ENCODE assay signal across 14 cellular contexts in the genomic region with DNA sequence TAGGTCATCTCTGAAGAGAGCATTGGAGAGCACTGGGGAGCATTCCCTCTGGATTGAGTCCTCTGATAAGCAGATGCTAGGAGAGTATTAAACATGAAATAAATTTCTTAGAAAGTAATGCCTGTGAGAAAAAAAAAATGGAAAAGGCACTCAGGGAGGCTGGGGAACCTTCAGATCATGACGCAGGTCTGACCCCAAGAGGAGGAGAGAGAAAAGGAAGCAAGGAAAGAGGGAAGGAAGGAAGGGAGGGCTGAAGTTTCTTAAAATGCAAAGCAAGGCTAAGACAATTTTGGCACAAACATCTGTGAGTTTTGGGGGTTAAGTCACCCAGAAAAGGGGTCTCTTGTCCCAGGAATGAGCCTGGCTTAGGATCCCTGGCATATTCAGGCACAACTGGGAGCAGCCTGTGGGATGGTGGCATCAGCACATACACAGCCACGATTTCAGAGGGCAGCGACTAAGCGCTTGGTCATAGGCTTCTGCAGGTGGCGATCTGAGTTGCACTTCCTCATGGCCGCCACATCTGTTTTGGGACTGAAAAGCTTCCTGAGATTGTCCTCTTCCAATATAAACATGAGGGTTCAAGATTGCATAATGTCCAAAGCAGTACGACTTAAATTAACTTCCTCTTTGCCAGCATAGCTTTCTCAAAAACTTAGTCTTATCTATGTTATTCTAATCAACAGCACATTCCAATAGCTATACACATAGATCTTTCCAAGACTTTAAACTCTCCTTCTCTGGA.
A peak's percentile ranks its signal among the peaks of the same experiment; 100 is the strongest.
DNase-seq lines count a peak whose midpoint lies in the region; ATAC-seq, FAIRE-seq and TF ChIP-seq lines count a peak whose summit lies in the region.
"Had no signal": no experiment of that assay in that cellular context is flagged by ENCODE, and none has a peak within 500 bp of the region (broad histone marks: within the 10 kb centered on the region; RNA-seq: fewer than 3 reads in every experiment).

No MANE protein-coding gene starts in this region.

- no peak overlapping the region for H3K4me3 ChIP-seq in left ventricle myocardium inferior
- no peak overlapping the region for H3K4me3 ChIP-seq in left lung

- intact Hi-C loops in Right ventricle myocardium inferior (cut with DNase I) = no loop called here
- intact Hi-C loops in cardiac septum (cut with DNase I) = no loop called here
- intact Hi-C loops in left ventricle myocardium inferior (cut with micrococcal nuclease) = no loop called here
- intact Hi-C loops in left lung (cut with DNase I) = no loop called here

- no peaks in the 10 kb centered on the region for H3K27me3 ChIP-seq in left ventricle myocardium inferior (ENCODE audit: low read depth)
- H3K27me3 ChIP-seq in left lung = no peaks in the 10 kb centered on the region

- no peak for DNase-seq in Right ventricle myocardium inferior (ENCODE audit: missing footprints)
- DNase-seq in cardiac septum (ENCODE audit: low spot score) = no peak
- DNase-seq in OCI-M1 (lab: John Stamatoyannopoulos, UW) = peak; percentile 56
- DNase-seq in left ventricle myocardium inferior = peak; percentile 15
- no peak for DNase-seq in D721Med (ENCODE audit: insufficient read length, low spot score)
- no peak for DNase-seq in NCI-H524 (lab: John Stamatoyannopoulos, UW)
- DNase-seq in left lung = no peak
- DNase-seq in mesenteric fat pad (ENCODE audit: low spot score) = no peak
- DNase-seq: activated naive CD8-positive, alpha-beta T cell treated with anti-CD3 and anti-CD28 coated beads, Interleukin-2, amount 50 U/mL, for 24 hours; activated T-cell treated with anti-CD3 and anti-CD28 coated beads, Interleukin-2, amount 50 U/mL, for 1 hour; Calu3; hippocampal formation; NCI-H2081 treated with DMSO at 0.1 percent for 48 hours had no signal

- FAIRE-seq in D721Med (lab: Jason Lieb, UNC) = no peak

- no peaks in the 10 kb centered on the region for H3K4me1 ChIP-seq in left ventricle myocardium inferior
- H3K4me1 ChIP-seq in left lung = no peaks in the 10 kb centered on the region

- no peak overlapping the region for H3K27ac ChIP-seq in left ventricle myocardium inferior (replicated peaks)
- H3K27ac ChIP-seq in left lung = no peak overlapping the region
- H3K27ac ChIP-seq: epithelial cell of prostate had no signal

- ATAC-seq in Right ventricle myocardium inferior (peak; percentile 64), left lung (no peak)
- ATAC-seq: activated naive CD8-positive, alpha-beta T cell treated with anti-CD3 and anti-CD28 coated beads, Interleukin-2, amount 50 U/mL, for 24 hours had no signal

- H3K9me3 ChIP-seq in left ventricle myocardium inferior (replicated peaks) (no peaks in the 10 kb centered on the region), left lung (no peaks in the 10 kb centered on the region)

- TF ChIP-seq CTCF in left ventricle myocardium inferior (IDR thresholded peaks at IDR 0.05; ENCODE audit: borderline replicate concordance) = no peak
- TF ChIP-seq CTCF in D721Med (IDR thresholded peaks at IDR 0.05; ENCODE audit: insufficient read depth, missing control alignments) = no peak
- TF ChIP-seq CTCF in left lung (IDR thresholded peaks at IDR 0.05) = no peak

- H3K36me3 ChIP-seq in left ventricle myocardium inferior (no peaks in the 10 kb centered on the region), left lung (no peaks in the 10 kb centered on the region)

Comparison
In these comparisons a context has a peak if more than half of its experiments do, and no peak if none do; other contexts are left out.
1. DNase-seq: peak in OCI-M1 (single experiment) and left ventricle myocardium inferior (single experiment); none in Right ventricle myocardium inferior (single experiment), cardiac septum (single experiment), D721Med (single experiment), NCI-H524 (0 of 2), left lung (0 of 2) and mesenteric fat pad (single experiment).